ENCODE assay signal across 1 cellular context in the genomic region with DNA sequence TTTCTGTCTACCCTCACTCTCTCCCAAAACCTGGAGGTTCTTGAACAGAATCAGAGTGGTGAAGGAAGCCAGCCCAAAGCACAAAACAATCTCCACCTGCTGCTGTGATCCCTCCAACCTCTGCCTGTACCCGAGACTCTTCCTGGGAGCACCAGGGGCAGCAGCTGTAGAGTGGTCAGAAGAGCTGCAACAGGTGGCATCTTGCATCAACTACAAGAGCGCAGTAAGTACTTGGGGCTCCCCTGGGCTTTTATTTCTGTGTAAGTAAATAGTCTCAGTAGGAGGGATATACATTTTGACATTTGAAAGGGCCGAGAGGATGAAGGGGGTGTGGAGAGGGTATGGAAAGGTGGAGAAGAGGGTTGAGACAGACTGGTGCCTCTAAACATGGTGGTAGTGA.
TF ChIP-seq lines count a peak whose summit lies in the region.

No MANE protein-coding gene starts in this region.

TF ChIP-seq in GM23338, 12 proteins besides CTCF, POLR2A, EP300 and RAD21 (continued from another document):
- no peak for TF ChIP-seq JUNB (IDR thresholded peaks at IDR 0.05; ENCODE audit: unreplicated experiment)
- TF ChIP-seq CREB1 (CRISPR knock-in tag; IDR thresholded peaks at IDR 0.05; ENCODE audit: low read depth) = no peak
